10 cellular contexts compared by ENCODE assay signal in the genomic region with DNA sequence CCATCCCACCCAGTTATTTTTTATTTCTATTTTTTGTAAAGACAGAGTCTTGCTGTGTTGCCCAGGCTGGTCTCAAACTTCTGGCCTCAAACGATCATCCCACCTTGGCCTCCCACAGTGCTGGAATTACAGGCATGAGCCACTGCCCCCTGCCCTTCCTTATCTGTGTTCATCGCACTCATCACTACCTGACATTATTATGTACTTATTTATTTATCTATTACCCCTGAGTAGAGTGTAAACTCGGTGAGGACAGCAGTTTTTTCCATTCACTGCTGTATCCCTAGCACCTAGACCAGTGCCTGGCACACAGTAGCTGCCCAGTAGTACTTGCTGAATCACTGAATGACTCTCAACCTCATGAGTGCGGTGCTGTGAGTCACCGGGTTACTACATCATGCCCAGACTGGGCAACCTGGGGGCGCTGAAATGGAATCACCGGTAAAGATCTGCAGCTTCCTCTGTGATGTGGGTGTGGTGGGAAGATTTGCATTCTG.
A peak's percentile ranks its signal among the peaks of the same experiment; 100 is the strongest.
DNase-seq lines count a peak whose midpoint lies in the region; ATAC-seq, FAIRE-seq and TF ChIP-seq lines count a peak whose summit lies in the region.
"Had no signal": no experiment of that assay in that cellular context is flagged by ENCODE, and none has a peak within 500 bp of the region (broad histone marks: within the 10 kb centered on the region; RNA-seq: fewer than 3 reads in every experiment).

No MANE protein-coding gene starts in this region.

- WGBS in mesendoderm (ENCODE audit: extremely low coverage, insufficient coverage, low lambda C conversion rate) = no CpG with 5 or more reads among the region's 7 CpGs

- no peak for FAIRE-seq in HTR-8/SVneo (lab: Jason Lieb, UNC)
- FAIRE-seq: frontal cortex, TTC549 had no signal

- H3K79me1 ChIP-seq in mesendoderm (ENCODE audit: low read length) = no peaks in the 10 kb centered on the region

- H3K4me2 ChIP-seq in mesendoderm (ENCODE audit: low read length) = no peak overlapping the region

- H3K27me3 ChIP-seq in ACC112 (ENCODE audit: insufficient read depth, low read length) = no peaks in the 10 kb centered on the region
- no peaks in the 10 kb centered on the region for H3K27me3 ChIP-seq in mesendoderm (ENCODE audit: insufficient read depth, low read length, poor library complexity)

- H2BK5ac ChIP-seq in mesendoderm (ENCODE audit: low read length) = no peak overlapping the region

- no peak overlapping the region for H3K23ac ChIP-seq in mesendoderm (ENCODE audit: low read length)

- H3K9ac ChIP-seq in mesendoderm (ENCODE audit: low read length) = no peak overlapping the region

- H2BK15ac ChIP-seq in mesendoderm (replicated peaks; ENCODE audit: low read depth) = no peak overlapping the region

- no peak overlapping the region for H4K5ac ChIP-seq in mesendoderm (ENCODE audit: low read length)

- H3K4me1 ChIP-seq in ACC112 (ENCODE audit: control insufficient read depth, insufficient read depth, low read length, unreplicated experiment) (peaks cover 21% of the 10 kb centered on the region), mesendoderm (ENCODE audit: control insufficient read depth, low read depth, low read length) (peaks cover 6% of the 10 kb centered on the region)

- no peak overlapping the region for H3K56ac ChIP-seq in mesendoderm (ENCODE audit: low read length)

- no peak overlapping the region for H2AK5ac ChIP-seq in mesendoderm (ENCODE audit: low read length)

- H3K4me3 ChIP-seq in ACC112 (ENCODE audit: low read depth, low read length) = no peak overlapping the region
- H3K4me3 ChIP-seq in coronary artery = no peak overlapping the region
- no peak overlapping the region for H3K4me3 ChIP-seq in mesendoderm (ENCODE audit: low read length)

- H3K4ac ChIP-seq in mesendoderm (ENCODE audit: low read depth, low read length) = no peak overlapping the region

- H3K79me2 ChIP-seq in ACC112 (ENCODE audit: control insufficient read depth, insufficient read depth, low read length, unreplicated experiment) = no peaks in the 10 kb centered on the region
- no peaks in the 10 kb centered on the region for H3K79me2 ChIP-seq in mesendoderm (ENCODE audit: control insufficient read depth, insufficient read depth, low read length)

- ATAC-seq in HG03457 (IDR thresholded peaks at IDR 0.05; ENCODE audit: unreplicated experiment) = no peak

- H3K18ac ChIP-seq in mesendoderm (ENCODE audit: low read length) = no peak overlapping the region

- H3K36me3 ChIP-seq in ACC112 (ENCODE audit: insufficient read depth, low read length) (no peaks in the 10 kb centered on the region), mesendoderm (ENCODE audit: control insufficient read depth, insufficient read depth, low read length) (no peaks in the 10 kb centered on the region)

- DNase-seq in HTR-8/SVneo (ENCODE audit: insufficient read length, low spot score) = peak; percentile 80
- no peak for DNase-seq in coronary artery (ENCODE audit: low spot score)
- DNase-seq in mesendoderm = peak; percentile 49
- DNase-seq in caudate nucleus (lab: John Stamatoyannopoulos, UW) = no peak
- DNase-seq in NCI-H1436 (lab: John Stamatoyannopoulos, UW) = no peak
- no peak for DNase-seq in hippocampal formation (lab: John Stamatoyannopoulos, UW)

- H4K8ac ChIP-seq in mesendoderm (ENCODE audit: low read depth, low read length) = no peak overlapping the region

- H3K27ac ChIP-seq in ACC112 (ENCODE audit: low read depth, low read length) (peak overlapping the region; percentile 37; the same call in 1 of the 2 replicates), coronary artery (peak overlapping the region; percentile 13 to 32), mesendoderm (ENCODE audit: low read depth, low read length) (no peak overlapping the region), caudate nucleus (ENCODE audit: low read depth, low read length) (no peak overlapping the region)

- H2BK120ac ChIP-seq in mesendoderm (ENCODE audit: low read depth, low read length) = no peak overlapping the region

- H2AFZ ChIP-seq in ACC112 (ENCODE audit: low read length, unreplicated experiment) = no peak overlapping the region

- no peak for TF ChIP-seq CTCF in coronary artery (IDR thresholded peaks at IDR 0.05)

Comparison
In these comparisons a context has a peak if more than half of its experiments do, and no peak if none do; other contexts are left out.
1. H3K27ac ChIP-seq: peak in ACC112 (single experiment) and coronary artery (2 of 2); none in mesendoderm (single experiment) and caudate nucleus (single experiment).
2. DNase-seq: peak in HTR-8/SVneo (single experiment) and mesendoderm (single experiment); none in coronary artery (single experiment), caudate nucleus (0 of 61), NCI-H1436 (single experiment) and hippocampal formation (0 of 2).